ENCODE assay signal across 15 cellular contexts in the genomic region with DNA sequence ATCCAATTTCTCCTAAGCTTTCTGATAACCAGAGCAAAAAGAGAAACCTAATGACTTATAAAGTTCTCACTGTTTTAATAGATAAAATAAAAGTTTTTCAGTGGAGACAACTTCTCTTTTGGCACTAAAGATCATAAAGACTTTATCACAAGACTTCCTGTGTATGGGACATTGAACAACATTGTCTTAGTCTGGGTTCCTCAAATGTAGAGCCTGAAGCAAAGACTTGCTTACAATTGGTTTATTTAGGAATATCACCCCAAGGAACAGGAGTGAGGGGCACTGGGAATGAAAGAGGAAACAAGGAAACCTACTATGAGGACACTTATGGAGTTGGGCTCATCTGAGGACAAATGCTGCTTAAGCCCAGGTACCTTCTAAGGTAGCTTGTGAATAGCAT.
A peak's percentile ranks its signal among the peaks of the same experiment; 100 is the strongest.
DNase-seq lines count a peak whose midpoint lies in the region; ATAC-seq and TF ChIP-seq lines count a peak whose summit lies in the region.
"Had no signal": no experiment of that assay in that cellular context is flagged by ENCODE, and none has a peak within 500 bp of the region (broad histone marks: within the 10 kb centered on the region; RNA-seq: fewer than 3 reads in every experiment).

No MANE protein-coding gene starts in this region.

- no peaks in the 10 kb centered on the region for H3K27me3 ChIP-seq in right atrium auricular region
- no peaks in the 10 kb centered on the region for H3K27me3 ChIP-seq in upper lobe of right lung

- TF ChIP-seq CTCF in right atrium auricular region (IDR thresholded peaks at IDR 0.05) (no peak), CD14-positive monocyte (IDR thresholded peaks at IDR 0.05) (no peak), upper lobe of right lung (IDR thresholded peaks at IDR 0.05) (no peak)

- H3K4me3 ChIP-seq in right atrium auricular region: no peak overlapping the region
- H3K4me3 ChIP-seq in upper lobe of right lung: no peak overlapping the region

- peaks cover 54% of the 10 kb centered on the region for H3K4me1 Mint-ChIP-seq in CD14-positive monocyte

- H3K9me3 ChIP-seq in right atrium auricular region: no peaks in the 10 kb centered on the region
- H3K9me3 ChIP-seq in upper lobe of right lung: no peaks in the 10 kb centered on the region

- H3K36me3 Mint-ChIP-seq in CD14-positive monocyte: peaks cover 0 to 6% of the 10 kb centered on the region in 2 donors
- H3K36me3 Mint-ChIP-seq: CD8-positive, alpha-beta T cell had no signal

- H3K4me1 ChIP-seq in right atrium auricular region: no peaks in the 10 kb centered on the region
- no peaks in the 10 kb centered on the region for H3K4me1 ChIP-seq in upper lobe of right lung

- DNase-seq in Right ventricle myocardium superior (no peak), right atrium auricular region (ENCODE audit: low spot score) (no peak), CD14-positive monocyte (ENCODE audit: low spot score) (no peak), foreskin melanocyte (peak; percentile 76), upper lobe of right lung (no peak), NCI-H2107 treated with DMSO at 0.1 percent for 48 hours (lab: John Stamatoyannopoulos, UW; ENCODE audit: unreplicated experiment) (no peak)
- DNase-seq: ACHN; CD8-positive, alpha-beta T cell; COR-L47; DMS153; DND-41; GDM1 had no signal

- H3K27ac ChIP-seq in right atrium auricular region (no peak overlapping the region), upper lobe of right lung (no peak overlapping the region)
- H3K27ac ChIP-seq: C4-2B had no signal

- no peak overlapping the region for H3K4me3 Mint-ChIP-seq in CD14-positive monocyte
- H3K4me3 Mint-ChIP-seq: B cell; CD8-positive, alpha-beta T cell had no signal

- H3K36me3 ChIP-seq in right atrium auricular region: no peaks in the 10 kb centered on the region
- H3K36me3 ChIP-seq in upper lobe of right lung: no peaks in the 10 kb centered on the region

- intact Hi-C loops in Right ventricle myocardium superior (cut with DNase I) (no loop called here), CD14-positive monocyte (cut with micrococcal nuclease) (no loop called here), upper lobe of right lung (cut with DNase I) (no loop called here)

- H3K9me3 Mint-ChIP-seq in CD14-positive monocyte: peaks cover 0 to 4% (median 0%) of the 10 kb centered on the region in 7 donors

- ATAC-seq in Right ventricle myocardium superior (ENCODE audit: poor library complexity): peak; percentile 27
- peak; percentile 53 for ATAC-seq in upper lobe of right lung
- no peak for ATAC-seq in GM18870 (IDR thresholded peaks at IDR 0.05; ENCODE audit: unreplicated experiment)
- ATAC-seq: CD8-positive, alpha-beta T cell had no signal

- no peaks in the 10 kb centered on the region for H3K27me3 Mint-ChIP-seq in CD14-positive monocyte (ENCODE audit: low read depth in 3 of 3)
- H3K27me3 Mint-ChIP-seq: B cell had no signal

- H3K27ac Mint-ChIP-seq in CD14-positive monocyte: peak overlapping the region in 4 of 7 donors; percentile 21 to 93 (median 63)
- H3K27ac Mint-ChIP-seq: B cell; CD8-positive, alpha-beta T cell had no signal
